ENCODE assay signal across 1 cellular context in genomic region chr10:102410427-102411073, GRCh38.
A peak's percentile ranks its signal among the peaks of the same experiment; 100 is the strongest.
TF ChIP-seq lines count a peak whose summit lies in the region.

No MANE protein-coding gene starts in this region.

TF ChIP-seq in H1, 55 proteins besides CTCF, POLR2A, EP300 and RAD21:
- TF ChIP-seq JUN (IDR thresholded peaks at IDR 0.05; ENCODE audit: low read depth, low read length) (no peak), GABPA (IDR thresholded peaks at IDR 0.05; ENCODE audit: borderline replicate concordance, insufficient read depth, low read length) (0 out of 2 replicates have a peak, but pooled peaks have one; percentile 30), HDAC2 (IDR thresholded peaks at IDR 0.05; ENCODE audit: borderline replicate concordance in 1 of 2, low read depth in 2 of 2, low read length in 2 of 2) (0 out of 4 replicates have a peak, but pooled peaks of 1 of the 2 experiments have one; percentile 11), SUZ12 (IDR thresholded peaks at IDR 0.05; ENCODE audit: low read length) (peak; percentile 47), YY1 (IDR thresholded peaks at IDR 0.05; ENCODE audit: low read depth, low read length) (peak; percentile 70; the same call in 1 of the 2 replicates), KDM4A (IDR thresholded peaks at IDR 0.05; ENCODE audit: low read depth, low read length, severe bottlenecking) (peak; percentile 53), USF2 (IDR thresholded peaks at IDR 0.05; ENCODE audit: low read length) (no peak), BACH1 (IDR thresholded peaks at IDR 0.05; ENCODE audit: low read length) (peak; percentile 42), KDM1A (IDR thresholded peaks at IDR 0.05; ENCODE audit: borderline replicate concordance, low read length) (peak; percentile 51; the same call in 1 of the 2 replicates), CHD2 (IDR thresholded peaks at IDR 0.05; ENCODE audit: low read length) (peak; percentile 36; the same call in 1 of the 2 replicates), TEAD4 (IDR thresholded peaks at IDR 0.05; ENCODE audit: low read depth, low read length) (no peak), BRCA1 (IDR thresholded peaks at IDR 0.05; ENCODE audit: low read depth, low read length) (no peak), MAX (IDR thresholded peaks at IDR 0.05) (peak; percentile 34; the same call in 1 of the 2 replicates), ASH2L (IDR thresholded peaks at IDR 0.05; ENCODE audit: low read length) (peak; percentile 62)
TF ChIP-seq in H1: peak in this region for 10.
